ENCODE assay signal across 2 cellular contexts in the genomic region with DNA sequence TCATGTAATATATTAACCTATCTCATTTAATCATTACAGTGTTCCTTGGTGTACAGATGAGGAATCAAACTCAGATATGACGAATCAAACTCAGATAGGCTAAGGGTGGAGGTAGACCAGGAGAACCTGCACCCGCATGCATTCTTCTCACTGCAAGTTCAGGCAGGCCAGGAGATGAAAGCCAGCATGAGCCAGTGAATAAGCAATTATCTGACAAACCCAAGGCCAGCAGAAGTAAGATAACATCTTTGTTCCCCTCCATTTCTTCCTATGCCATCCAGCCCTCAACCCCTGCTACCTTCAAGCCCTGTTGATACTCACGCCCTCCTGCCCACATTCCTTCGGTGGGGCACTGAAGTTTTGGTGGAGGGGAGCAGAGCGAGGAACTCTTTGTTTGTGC.
TF ChIP-seq lines count a peak whose summit lies in the region.

No MANE protein-coding gene starts in this region.

TF ChIP-seq in IMR-90, 13 proteins besides CTCF, POLR2A, EP300 and RAD21:
- TF ChIP-seq RCOR1 (IDR thresholded peaks at IDR 0.05; ENCODE audit: insufficient replicate concordance, low read length), result no peak
- TF ChIP-seq CHD1 (IDR thresholded peaks at IDR 0.05; ENCODE audit: low read depth, low read length), result no peak
- no peak for TF ChIP-seq ELK1 (IDR thresholded peaks at IDR 0.05; ENCODE audit: borderline replicate concordance, low read depth, low read length)

TF ChIP-seq in K562, 482 proteins besides CTCF, POLR2A, EP300 and RAD21:
- TF ChIP-seq ZNF639 (CRISPR knock-in tag; conservative IDR thresholded peaks at IDR 0.05 in 1 of 2, IDR thresholded peaks at IDR 0.05 in 1 of 2) (0 out of 4 replicates have a peak, but pooled peaks of 1 of the 2 experiments have one; percentile 38), MEF2D (tag; conservative IDR thresholded peaks at IDR 0.05; ENCODE audit: low read depth) (0 out of 2 replicates have a peak, but pooled peaks have one; percentile 26), ZBTB33 (CRISPR knock-in tag; IDR thresholded peaks at IDR 0.05) (no peak), YY1 (IDR thresholded peaks at IDR 0.05; ENCODE audit: borderline replicate concordance in 1 of 3, control insufficient read depth in 1 of 3, extremely low read depth in 1 of 3, insufficient read depth in 3 of 3, insufficient read length in 1 of 3, insufficient replicate concordance in 2 of 3, low read depth in 1 of 3, low read length in 2 of 3) (no peak), ZNF324 (CRISPR knock-in tag; IDR thresholded peaks at IDR 0.05) (no peak), NFE2 (IDR thresholded peaks at IDR 0.05; ENCODE audit: low read depth) (peak; percentile 25; the same call in 1 of the 2 replicates), FUS (optimal IDR thresholded peaks at IDR 0.05; ENCODE audit: low read depth, low read length) (no peak), ZNF354B (CRISPR knock-in tag; IDR thresholded peaks at IDR 0.05) (no peak), ZBTB1 (CRISPR knock-in tag; IDR thresholded peaks at IDR 0.05; ENCODE audit: borderline replicate concordance, low read depth) (no peak)
- TF ChIP-seq, protein P1, sequence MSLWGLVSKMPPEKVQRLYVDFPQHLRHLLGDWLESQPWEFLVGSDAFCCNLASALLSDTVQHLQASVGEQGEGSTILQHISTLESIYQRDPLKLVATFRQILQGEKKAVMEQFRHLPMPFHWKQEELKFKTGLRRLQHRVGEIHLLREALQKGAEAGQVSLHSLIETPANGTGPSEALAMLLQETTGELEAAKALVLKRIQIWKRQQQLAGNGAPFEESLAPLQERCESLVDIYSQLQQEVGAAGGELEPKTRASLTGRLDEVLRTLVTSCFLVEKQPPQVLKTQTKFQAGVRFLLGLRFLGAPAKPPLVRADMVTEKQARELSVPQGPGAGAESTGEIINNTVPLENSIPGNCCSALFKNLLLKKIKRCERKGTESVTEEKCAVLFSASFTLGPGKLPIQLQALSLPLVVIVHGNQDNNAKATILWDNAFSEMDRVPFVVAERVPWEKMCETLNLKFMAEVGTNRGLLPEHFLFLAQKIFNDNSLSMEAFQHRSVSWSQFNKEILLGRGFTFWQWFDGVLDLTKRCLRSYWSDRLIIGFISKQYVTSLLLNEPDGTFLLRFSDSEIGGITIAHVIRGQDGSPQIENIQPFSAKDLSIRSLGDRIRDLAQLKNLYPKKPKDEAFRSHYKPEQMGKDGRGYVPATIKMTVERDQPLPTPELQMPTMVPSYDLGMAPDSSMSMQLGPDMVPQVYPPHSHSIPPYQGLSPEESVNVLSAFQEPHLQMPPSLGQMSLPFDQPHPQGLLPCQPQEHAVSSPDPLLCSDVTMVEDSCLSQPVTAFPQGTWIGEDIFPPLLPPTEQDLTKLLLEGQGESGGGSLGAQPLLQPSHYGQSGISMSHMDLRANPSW (CRISPR knock-in tag; IDR thresholded peaks at IDR 0.05), result no peak
- TF ChIP-seq, protein P2, sequence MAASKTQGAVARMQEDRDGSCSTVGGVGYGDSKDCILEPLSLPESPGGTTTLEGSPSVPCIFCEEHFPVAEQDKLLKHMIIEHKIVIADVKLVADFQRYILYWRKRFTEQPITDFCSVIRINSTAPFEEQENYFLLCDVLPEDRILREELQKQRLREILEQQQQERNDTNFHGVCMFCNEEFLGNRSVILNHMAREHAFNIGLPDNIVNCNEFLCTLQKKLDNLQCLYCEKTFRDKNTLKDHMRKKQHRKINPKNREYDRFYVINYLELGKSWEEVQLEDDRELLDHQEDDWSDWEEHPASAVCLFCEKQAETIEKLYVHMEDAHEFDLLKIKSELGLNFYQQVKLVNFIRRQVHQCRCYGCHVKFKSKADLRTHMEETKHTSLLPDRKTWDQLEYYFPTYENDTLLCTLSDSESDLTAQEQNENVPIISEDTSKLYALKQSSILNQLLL (CRISPR knock-in tag; IDR thresholded peaks at IDR 0.05; ENCODE audit: borderline replicate concordance), result no peak
TF ChIP-seq in K562: peak in this region for 3.
